ENCODE assay signal across 1 cellular context in the genomic region with DNA sequence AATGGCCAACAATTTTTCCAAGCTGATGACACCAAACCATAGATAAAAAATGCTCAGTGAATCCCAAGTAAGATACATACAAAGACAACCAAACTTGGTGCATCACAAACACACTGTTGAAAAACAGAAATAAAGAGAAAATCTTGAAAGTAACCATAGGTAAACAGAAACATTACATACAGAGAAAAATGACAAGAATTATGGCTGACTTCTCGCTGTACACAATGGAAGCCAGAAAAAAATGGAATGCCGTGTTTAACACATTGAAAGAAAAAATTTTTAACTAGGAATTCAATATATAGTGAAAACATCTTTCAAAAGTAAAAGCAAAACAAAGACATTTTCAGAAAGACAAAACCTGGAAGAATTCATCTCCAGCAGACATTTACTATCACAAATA.
TF ChIP-seq lines count a peak whose summit lies in the region.

No MANE protein-coding gene starts in this region.

TF ChIP-seq in K562, 482 proteins besides CTCF, POLR2A, EP300 and RAD21 (continued from another document):
- TF ChIP-seq AFF1 (IDR thresholded peaks at IDR 0.05; ENCODE audit: low read depth in 1 of 2, partially characterized antibody in 2 of 2) (peak in 1 of 2 experiments; percentile 40), NBN (IDR thresholded peaks at IDR 0.05; ENCODE audit: low read depth) (peak; percentile 50; the same call in 1 of the 2 replicates), TRIM28 (IDR thresholded peaks at IDR 0.05) (peak; percentile 98), HMBOX1 (IDR thresholded peaks at IDR 0.05) (no peak), ZNF592 (IDR thresholded peaks at IDR 0.05) (0 out of 2 replicates have a peak, but pooled peaks have one; percentile 14), CBX5 (IDR thresholded peaks at IDR 0.05; ENCODE audit: borderline replicate concordance, low read depth) (peak; percentile 94), FOXM1 (IDR thresholded peaks at IDR 0.05; ENCODE audit: low read depth) (peak; percentile 45; the same call in 1 of the 2 replicates), FOXM1 (CRISPR knock-in tag; IDR thresholded peaks at IDR 0.05; ENCODE audit: low read depth) (no peak), TRIM24 (IDR thresholded peaks at IDR 0.05) (peak; percentile 60 to 87; a peak in 3 of 4 replicates), LEF1 (IDR thresholded peaks at IDR 0.05) (no peak), EP400 (IDR thresholded peaks at IDR 0.05) (peak; percentile 16; the same call in 1 of the 2 replicates), XRCC3 (IDR thresholded peaks at IDR 0.05) (peak; percentile 82; the same call in 1 of the 2 replicates), ZNF143 (CRISPR knock-in tag; IDR thresholded peaks at IDR 0.05) (no peak)
- TF ChIP-seq, protein P1, sequence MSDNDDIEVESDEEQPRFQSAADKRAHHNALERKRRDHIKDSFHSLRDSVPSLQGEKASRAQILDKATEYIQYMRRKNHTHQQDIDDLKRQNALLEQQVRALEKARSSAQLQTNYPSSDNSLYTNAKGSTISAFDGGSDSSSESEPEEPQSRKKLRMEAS (CRISPR knock-in tag; IDR thresholded peaks at IDR 0.05): no peak
- TF ChIP-seq, protein P2, sequence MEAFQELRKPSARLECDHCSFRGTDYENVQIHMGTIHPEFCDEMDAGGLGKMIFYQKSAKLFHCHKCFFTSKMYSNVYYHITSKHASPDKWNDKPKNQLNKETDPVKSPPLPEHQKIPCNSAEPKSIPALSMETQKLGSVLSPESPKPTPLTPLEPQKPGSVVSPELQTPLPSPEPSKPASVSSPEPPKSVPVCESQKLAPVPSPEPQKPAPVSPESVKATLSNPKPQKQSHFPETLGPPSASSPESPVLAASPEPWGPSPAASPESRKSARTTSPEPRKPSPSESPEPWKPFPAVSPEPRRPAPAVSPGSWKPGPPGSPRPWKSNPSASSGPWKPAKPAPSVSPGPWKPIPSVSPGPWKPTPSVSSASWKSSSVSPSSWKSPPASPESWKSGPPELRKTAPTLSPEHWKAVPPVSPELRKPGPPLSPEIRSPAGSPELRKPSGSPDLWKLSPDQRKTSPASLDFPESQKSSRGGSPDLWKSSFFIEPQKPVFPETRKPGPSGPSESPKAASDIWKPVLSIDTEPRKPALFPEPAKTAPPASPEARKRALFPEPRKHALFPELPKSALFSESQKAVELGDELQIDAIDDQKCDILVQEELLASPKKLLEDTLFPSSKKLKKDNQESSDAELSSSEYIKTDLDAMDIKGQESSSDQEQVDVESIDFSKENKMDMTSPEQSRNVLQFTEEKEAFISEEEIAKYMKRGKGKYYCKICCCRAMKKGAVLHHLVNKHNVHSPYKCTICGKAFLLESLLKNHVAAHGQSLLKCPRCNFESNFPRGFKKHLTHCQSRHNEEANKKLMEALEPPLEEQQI (IDR thresholded peaks at IDR 0.05): peak; percentile 96
- TF ChIP-seq, protein P3, sequence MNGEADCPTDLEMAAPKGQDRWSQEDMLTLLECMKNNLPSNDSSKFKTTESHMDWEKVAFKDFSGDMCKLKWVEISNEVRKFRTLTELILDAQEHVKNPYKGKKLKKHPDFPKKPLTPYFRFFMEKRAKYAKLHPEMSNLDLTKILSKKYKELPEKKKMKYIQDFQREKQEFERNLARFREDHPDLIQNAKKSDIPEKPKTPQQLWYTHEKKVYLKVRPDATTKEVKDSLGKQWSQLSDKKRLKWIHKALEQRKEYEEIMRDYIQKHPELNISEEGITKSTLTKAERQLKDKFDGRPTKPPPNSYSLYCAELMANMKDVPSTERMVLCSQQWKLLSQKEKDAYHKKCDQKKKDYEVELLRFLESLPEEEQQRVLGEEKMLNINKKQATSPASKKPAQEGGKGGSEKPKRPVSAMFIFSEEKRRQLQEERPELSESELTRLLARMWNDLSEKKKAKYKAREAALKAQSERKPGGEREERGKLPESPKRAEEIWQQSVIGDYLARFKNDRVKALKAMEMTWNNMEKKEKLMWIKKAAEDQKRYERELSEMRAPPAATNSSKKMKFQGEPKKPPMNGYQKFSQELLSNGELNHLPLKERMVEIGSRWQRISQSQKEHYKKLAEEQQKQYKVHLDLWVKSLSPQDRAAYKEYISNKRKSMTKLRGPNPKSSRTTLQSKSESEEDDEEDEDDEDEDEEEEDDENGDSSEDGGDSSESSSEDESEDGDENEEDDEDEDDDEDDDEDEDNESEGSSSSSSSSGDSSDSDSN (IDR thresholded peaks at IDR 0.05; ENCODE audit: borderline replicate concordance in 1 of 2, low read depth in 2 of 2, low read length in 2 of 2): no peak
- TF ChIP-seq, protein P4, sequence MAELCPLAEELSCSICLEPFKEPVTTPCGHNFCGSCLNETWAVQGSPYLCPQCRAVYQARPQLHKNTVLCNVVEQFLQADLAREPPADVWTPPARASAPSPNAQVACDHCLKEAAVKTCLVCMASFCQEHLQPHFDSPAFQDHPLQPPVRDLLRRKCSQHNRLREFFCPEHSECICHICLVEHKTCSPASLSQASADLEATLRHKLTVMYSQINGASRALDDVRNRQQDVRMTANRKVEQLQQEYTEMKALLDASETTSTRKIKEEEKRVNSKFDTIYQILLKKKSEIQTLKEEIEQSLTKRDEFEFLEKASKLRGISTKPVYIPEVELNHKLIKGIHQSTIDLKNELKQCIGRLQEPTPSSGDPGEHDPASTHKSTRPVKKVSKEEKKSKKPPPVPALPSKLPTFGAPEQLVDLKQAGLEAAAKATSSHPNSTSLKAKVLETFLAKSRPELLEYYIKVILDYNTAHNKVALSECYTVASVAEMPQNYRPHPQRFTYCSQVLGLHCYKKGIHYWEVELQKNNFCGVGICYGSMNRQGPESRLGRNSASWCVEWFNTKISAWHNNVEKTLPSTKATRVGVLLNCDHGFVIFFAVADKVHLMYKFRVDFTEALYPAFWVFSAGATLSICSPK (IDR thresholded peaks at IDR 0.05; ENCODE audit: borderline replicate concordance): no peak
TF ChIP-seq in K562: peak in this region for 21.
